Comparison of ENCODE assay signal across 19 cellular contexts in the genomic region with DNA sequence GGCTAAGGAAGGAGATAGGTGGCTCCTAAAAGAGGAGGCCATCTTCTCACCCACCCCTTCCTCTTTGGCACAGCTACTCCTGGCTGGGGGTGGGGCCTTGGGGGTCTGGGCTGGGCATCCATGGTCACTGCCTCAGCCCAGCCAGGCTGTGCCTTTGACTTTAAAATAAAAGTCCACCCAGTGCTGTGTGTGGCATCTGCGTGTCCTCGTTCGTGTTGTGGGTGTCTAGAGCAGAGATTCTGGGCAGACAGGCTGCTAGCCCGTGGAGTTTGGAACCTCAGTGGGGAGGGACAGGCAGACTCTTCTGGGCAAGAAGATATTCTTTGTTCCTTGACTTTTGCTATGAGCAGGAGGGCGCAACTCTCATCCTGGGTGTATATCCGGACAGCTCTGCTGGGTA. TPM values are rescaled to one million over a fixed set of nuclear protein-coding genes. Genes with fewer than 3 reads are reported as not detected.
DNase-seq lines count a peak whose midpoint lies in the region; ATAC-seq, FAIRE-seq and TF ChIP-seq lines count a peak whose summit lies in the region.
"Had no signal": no experiment of that assay in that cellular context is flagged by ENCODE, and none has a peak within 500 bp of the region (broad histone marks: within the 10 kb centered on the region; RNA-seq: fewer than 3 reads in every experiment).

No MANE protein-coding gene starts in this region.

- H3K36me3 ChIP-seq in A673 (ENCODE audit: insufficient read depth, low read length, poor library complexity, severe bottlenecking) (no peaks in the 10 kb centered on the region), HCT116 (ENCODE audit: control insufficient read depth in 1 of 2, insufficient read depth in 2 of 2, low read length in 2 of 2) (peaks cover 4 to 19% of the 10 kb centered on the region in 2 experiments; a peak in 3 of 4 replicates)

- no peak for TF ChIP-seq CTCF in 22Rv1 (IDR thresholded peaks at IDR 0.05)
- TF ChIP-seq CTCF in A673 (conservative IDR thresholded peaks at IDR 0.05; ENCODE audit: low read depth, low read length): no peak
- no peak for TF ChIP-seq CTCF in HCT116 (IDR thresholded peaks at IDR 0.05 in 2 of 3, conservative IDR thresholded peaks at IDR 0.05 in 1 of 3; ENCODE audit: borderline replicate concordance in 1 of 3, insufficient read depth in 1 of 3, low read depth in 2 of 3, low read length in 2 of 3)

- ATAC-seq in HCT116 (no peak), HG02763 (IDR thresholded peaks at IDR 0.05; ENCODE audit: unreplicated experiment) (no peak)

- CTCF ChIA-PET in A673 (lab: Charles Lee): interaction anchor here (1.0 kb wide), 1 partner anchor 17 kb away, joined by 5 read pairs; no protein-coding TSS in a partner anchor
- CTCF ChIA-PET in HCT116 (lab: Charles Lee): interaction anchor here (0.8 to 2.2 kb wide), 4 partner anchors 8 to 54 kb away, joined by 3 to 11 read pairs (median 4); partner anchors contain the start of gene PRDX5

- DNase-seq in A673 (ENCODE audit: low spot score) (no peak), HCT116 (ENCODE audit: low read depth, low spot score) (no peak), NCI-H2107 (lab: John Stamatoyannopoulos, UW) (no peak), RPMI8226 (no peak), HTR-8/SVneo (ENCODE audit: insufficient read length, low spot score) (no peak)
- DNase-seq: ACHN; Caco-2; CD4-positive, alpha-beta memory T cell; DND-41; NCI-H1048; NCI-H187; NCI-H510A treated with DMSO at 0.1 percent for 48 hours; SIG-M5 had no signal

- no peaks in the 10 kb centered on the region; the same call in 1 of the 2 replicates for H3K79me2 ChIP-seq in HCT116 (ENCODE audit: insufficient read depth, low read length)

- H3K9me3 ChIP-seq in A673 (ENCODE audit: low read depth, low read length, poor library complexity, severe bottlenecking) (no peaks in the 10 kb centered on the region), HCT116 (ENCODE audit: control insufficient read depth in 1 of 2, insufficient read depth in 1 of 2, low read depth in 1 of 2, low read length in 2 of 2) (no peaks in the 10 kb centered on the region)
- H3K9me3 ChIP-seq: Caco-2 had no signal

- H3K27me3 ChIP-seq in A673 (replicated peaks; ENCODE audit: insufficient read depth, low read depth, low read length, poor library complexity): no peaks in the 10 kb centered on the region
- H3K27me3 ChIP-seq in HCT116 (ENCODE audit: insufficient read depth, low read length): no peaks in the 10 kb centered on the region

- H3K4me1 ChIP-seq in A673 (ENCODE audit: insufficient read depth, low read length, poor library complexity, severe bottlenecking) (peaks cover 10% of the 10 kb centered on the region), HCT116 (ENCODE audit: control insufficient read depth in 1 of 2, insufficient read depth in 2 of 2, low read length in 2 of 2) (peaks cover 0 to 15% of the 10 kb centered on the region in 2 experiments; a peak in 3 of 4 replicates)

- no peak overlapping the region for H2AFZ ChIP-seq in HCT116 (ENCODE audit: low read depth, low read length, poor library complexity, severe bottlenecking)

- intact Hi-C loops in A673 (cut with micrococcal nuclease; ENCODE audit: unreplicated experiment): no loop called here
- intact Hi-C loops in HCT116 (cut with micrococcal nuclease): no loop called here

- no peak for TF ChIP-seq RAD21 in HCT116 (IDR thresholded peaks at IDR 0.05; ENCODE audit: low read depth)

- BruUV-seq in A673 (replicated peaks; lab: Mats Ljungman, UMichigan) (no TSS peak), HCT116 (replicated peaks; lab: Mats Ljungman, UMichigan) (no TSS peak)

- no peaks in the 10 kb centered on the region for H4K20me1 ChIP-seq in HCT116 (ENCODE audit: insufficient read depth)

- POLR2A ChIA-PET in A673 (lab: Charles Lee; ENCODE audit: low non-redundant PET): no interaction called here
- POLR2A ChIA-PET in HCT116 (lab: Charles Lee): interaction anchor here (0.8 to 1.9 kb wide), 5 partner anchors 9 to 54 kb away, joined by 3 to 12 read pairs (median 5); partner anchors contain the start of genes PRDX5, RPS6KA4 and TRMT112

- H3K9ac ChIP-seq in HCT116 (ENCODE audit: low read length): no peak overlapping the region

- H3K4me2 ChIP-seq in HCT116 (ENCODE audit: low read length): peak overlapping the region; percentile 98; the same call in 1 of the 2 replicates

- peak overlapping the region; percentile 89 for H3K27ac ChIP-seq in 22Rv1
- peak overlapping the region; percentile 10 for H3K27ac ChIP-seq in A673 (ENCODE audit: low read depth, low read length, poor library complexity, severe bottlenecking)
- peak overlapping the region; percentile 48; the same call in 1 of the 2 replicates for H3K27ac ChIP-seq in HCT116 (ENCODE audit: low read depth, low read length)
- peak overlapping the region; percentile 2 for H3K27ac ChIP-seq in angular gyrus (ENCODE audit: low read depth, low read length)
- H3K27ac ChIP-seq: HL-60 had no signal

- RAD21 ChIA-PET in HCT116 (lab: Charles Lee; ENCODE audit: low non-redundant PET in 1 of 2, low total read pairs in 2 of 2, uncharacterized antibody in 2 of 2, unreplicated experiment in 2 of 2): no interaction called here

- no peaks in the 10 kb centered on the region for H3K9me2 ChIP-seq in HCT116 (ENCODE audit: insufficient read depth)

- no peak for TF ChIP-seq POLR2A in HCT116 (IDR thresholded peaks at IDR 0.05; ENCODE audit: borderline replicate concordance, extremely low read depth, insufficient read depth, insufficient read length)

- H3K4me3 ChIP-seq in A673 (ENCODE audit: low read depth, low read length, poor library complexity, severe bottlenecking): no peak overlapping the region
- no peak overlapping the region for H3K4me3 ChIP-seq in HCT116 (replicated peaks in 1 of 2; ENCODE audit: low read depth in 1 of 2, low read length in 2 of 2)

- no peak for FAIRE-seq in HTR-8/SVneo (lab: Jason Lieb, UNC)
- FAIRE-seq: GM12892, H54 had no signal

TF ChIP-seq in HCT116, 20 proteins besides CTCF, POLR2A, EP300 and RAD21:
- TF ChIP-seq POLR2AphosphoS5 (IDR thresholded peaks at IDR 0.05; ENCODE audit: low read depth, low read length) (no peak), JUND (IDR thresholded peaks at IDR 0.05) (no peak), MAX (IDR thresholded peaks at IDR 0.05) (no peak), ATF3 (IDR thresholded peaks at IDR 0.05) (no peak), ZFX (IDR thresholded peaks at IDR 0.05) (no peak)
TF ChIP-seq in HCT116: peak in this region for 0.

RNA-seq across cellular contexts. Expression of gene RPS6KA4, which starts 13.1 kb away (rescaled TPM):
- 22.9 and 24.5 TPM in 2 replicates for total RNA-seq in A673 (2021)
- 67.3 TPM for total RNA-seq in HCT116 (2021; ENCODE audit: unreplicated experiment)
- 47.4 and 53.2 TPM in 2 replicates for polyA plus RNA-seq in HCT116 (2012)

RNA-seq across cellular contexts. Expression of gene CCDC88B, which starts 32.0 kb away (rescaled TPM):
- 0.47 and 0.76 TPM in 2 replicates for total RNA-seq in A673 (2021)
- 14.7 TPM for total RNA-seq in HCT116 (2021; ENCODE audit: unreplicated experiment)
- 18.7 and 19.8 TPM in 2 replicates for polyA plus RNA-seq in HCT116 (2012)

RNA-seq across cellular contexts. Expression of gene PRDX5, which starts 54.1 kb away (rescaled TPM):
- total RNA-seq in A673 (2021): 206 and 221 TPM in 2 replicates
- total RNA-seq in HCT116 (2021; ENCODE audit: unreplicated experiment): 267 TPM
- 452 and 454 TPM in 2 replicates for polyA plus RNA-seq in HCT116 (2012)

RNA-seq across cellular contexts. Expression of gene TRMT112, which starts 54.7 kb away (rescaled TPM):
- total RNA-seq in A673 (2021) (254 and 270 TPM in 2 replicates), HCT116 (2021; ENCODE audit: unreplicated experiment) (328 TPM)
- 348 and 366 TPM in 2 replicates for polyA plus RNA-seq in HCT116 (2012)

Comparison
In these comparisons a context has a peak if more than half of its experiments do, and no peak if none do; other contexts are left out.
1. H3K27ac ChIP-seq: peak in every context shown above with its lines; median percentile 89 in 22Rv1; 48 in HCT116; 10 in A673; 2 in angular gyrus.